ENCODE assay signal across 27 cellular contexts in genomic region chr7:86930554-86931307, GRCh38.
"Had no signal": no experiment of that assay in that cellular context is flagged by ENCODE, and none has a peak within 500 bp of the region (broad histone marks: within the 10 kb centered on the region; RNA-seq: fewer than 3 reads in every experiment).

No MANE protein-coding gene starts in this region.

- H3K36me3 ChIP-seq: ascending aorta, brain microvascular endothelial cell, left lung, sigmoid colon, thyroid gland, WERI-Rb-1 had no signal

- ATAC-seq: left lung; naive thymus-derived CD8-positive, alpha-beta T cell had no signal

- DNase-seq: activated CD4-positive, alpha-beta T cell treated with anti-CD3 and anti-CD28 coated beads, Interleukin-2, amount 50 U/mL, for 1 hour; activated CD4-positive, CD25-positive, alpha-beta regulatory T cell treated with anti-CD3 and anti-CD28 coated beads, Interleukin-2, amount 50 U/mL, for 72 hours; activated CD8-positive, alpha-beta memory T cell treated with anti-CD3 and anti-CD28 coated beads, Interleukin-2, amount 50 U/mL, for 4 hours; activated effector memory CD4-positive, alpha-beta T cell treated with Interleukin-2 at 50 U/mL for 16 hours; activated naive CD4-positive, alpha-beta T cell treated with anti-CD3 and anti-CD28 coated beads for 36 hours; activated T-cell treated with anti-CD3 and anti-CD28 coated beads, Interleukin-2, amount 50 U/mL, for 48 hours; brain microvascular endothelial cell; caudate nucleus; effector CD4-positive, alpha-beta T cell; glutamatergic neuron; kidney glomerular epithelial cell; left lung; mammary epithelial cell; naive thymus-derived CD8-positive, alpha-beta T cell; posterior cingulate gyrus; sigmoid colon; stimulated activated CD4-positive, alpha-beta T cell treated with anti-CD3 and anti-CD28 coated beads, Interleukin-2, amount 100 ng/mL, for 48 hours; stimulated activated CD8-positive, alpha-beta memory T cell treated with anti-CD3 and anti-CD28 coated beads, Interleukin-4, amount 100 ng/mL, for 48 hours; stimulated activated naive CD4-positive, alpha-beta T cell treated with Interleukin-2 at 50 U/mL for 16 hours; substantia nigra; T-helper 1 cell; thyroid gland; WERI-Rb-1 had no signal

- H3K4me3 ChIP-seq: ascending aorta, hepatocyte, left lung, neural progenitor cell, sigmoid colon, smooth muscle cell, thyroid gland had no signal

- H3K79me2 ChIP-seq: hepatocyte had no signal

- H3K27me3 ChIP-seq: ascending aorta, brain microvascular endothelial cell, hepatocyte, left lung, neural progenitor cell, sigmoid colon, thyroid gland had no signal

- H3K4me2 ChIP-seq: hepatocyte, neural progenitor cell, smooth muscle cell had no signal

- H2AFZ ChIP-seq: hepatocyte, neural progenitor cell had no signal

- H3K9me3 ChIP-seq: ascending aorta, left lung, sigmoid colon, thyroid gland had no signal

- H3K27ac ChIP-seq: brain microvascular endothelial cell, hepatocyte, neural progenitor cell, thyroid gland, WERI-Rb-1 had no signal

- H3K4me1 ChIP-seq: neural progenitor cell, sigmoid colon, thyroid gland had no signal

- H3K9ac ChIP-seq: neural progenitor cell had no signal
